In the genomic region with DNA sequence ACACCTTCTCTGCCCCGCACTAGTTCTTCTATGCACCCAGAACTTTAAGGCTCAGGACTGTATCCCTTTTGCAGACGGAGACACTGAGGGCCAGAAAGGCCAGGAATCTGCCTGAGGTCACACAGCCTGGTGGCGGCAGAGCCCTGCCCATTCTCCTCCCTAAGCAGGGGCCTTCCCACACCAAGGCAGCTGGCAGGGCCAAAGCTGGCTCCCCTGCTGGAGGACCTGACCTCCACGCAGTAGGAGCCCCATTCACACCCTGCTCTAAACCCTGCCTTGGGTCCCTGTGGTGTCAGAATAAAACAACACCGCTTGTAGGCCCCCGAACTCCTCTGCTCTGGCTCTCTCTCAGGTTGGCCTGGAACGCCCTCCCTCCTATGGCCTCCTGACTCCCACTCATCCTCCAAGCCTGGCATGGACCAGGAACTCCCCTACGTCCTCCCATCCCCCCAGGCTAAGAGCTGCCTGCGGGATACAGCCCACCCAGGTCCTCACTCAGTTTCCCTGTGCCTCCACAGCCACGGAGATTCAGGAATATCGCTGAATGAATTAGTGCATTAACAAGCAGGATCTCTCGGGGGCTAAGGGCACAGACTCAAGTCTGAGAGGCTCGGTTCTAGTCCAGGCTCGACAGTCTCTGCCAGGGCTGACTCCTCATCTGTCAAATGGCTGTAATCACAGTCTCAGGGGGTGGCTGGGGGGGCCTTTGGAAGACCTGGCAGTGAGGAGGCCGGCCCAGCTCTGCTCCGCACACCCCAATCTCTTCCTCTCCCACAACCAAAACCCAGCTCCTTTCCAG, we compare ENCODE assay signal across 8 cellular contexts. TPM values are rescaled to one million over a fixed set of nuclear protein-coding genes. Genes with fewer than 3 reads are reported as not detected.
DNase-seq lines count a peak whose midpoint lies in the region; ATAC-seq, FAIRE-seq and TF ChIP-seq lines count a peak whose summit lies in the region.

No MANE protein-coding gene starts in this region.

- TF ChIP-seq POLR2A in GM12892 (IDR thresholded peaks at IDR 0.05; ENCODE audit: low read depth, low read length), result no peak

- H3K27ac ChIP-seq in HUES64 (ENCODE audit: low read depth, low read length) (peak overlapping the region; percentile 52; the same call in 1 of the 2 replicates), coronary artery (peak overlapping the region; percentile 93 to 99), mesodermal cell (ENCODE audit: low read depth, low read length, severe bottlenecking) (peak overlapping the region; percentile 24), temporal lobe (ENCODE audit: low read depth, low read length) (peak overlapping the region; percentile 91)

- peaks cover 11% of the 10 kb centered on the region for H3K4me1 ChIP-seq in HUES64 (ENCODE audit: insufficient read depth, low read length)
- peaks cover 9% of the 10 kb centered on the region for H3K4me1 ChIP-seq in mesodermal cell (ENCODE audit: control insufficient read depth, insufficient read depth, low read length, poor library complexity, severe bottlenecking)

- DNase-seq in coronary artery (ENCODE audit: low spot score) (peak; percentile 77), medulla oblongata (ENCODE audit: extremely low spot score) (no peak), GM12892 (ENCODE audit: insufficient read length) (no peak)
- no peak for DNase-seq in activated T-helper 2 cell treated with anti-CD3 and anti-CD28 coated beads, Interferon-gamma antibody, Interleukin-2, Interleukin-4, amounts not matched to agents 10 μg/mL and 5 μg/mL and 100 μg/mL, durations not matched to agents 14 hours and 24 hours and 36 hours (ENCODE audit: low spot score)

- peaks cover 18% of the 10 kb centered on the region for H3K4me1 Mint-ChIP-seq in activated T-helper 2 cell treated with anti-CD3 and anti-CD28 coated beads, Interferon-gamma antibody, Interleukin-2, Interleukin-4, amounts not matched to agents 10 μg/mL and 5 μg/mL and 100 μg/mL, durations not matched to agents 14 hours and 24 hours and 36 hours (ENCODE audit: low read depth)

- peaks cover 71% of the 10 kb centered on the region for H3K36me3 Mint-ChIP-seq in activated T-helper 2 cell treated with anti-CD3 and anti-CD28 coated beads, Interferon-gamma antibody, Interleukin-2, Interleukin-4, amounts not matched to agents 10 μg/mL and 5 μg/mL and 100 μg/mL, durations not matched to agents 14 hours and 24 hours and 36 hours (ENCODE audit: low read depth)

- FAIRE-seq in GM12892 (lab: Jason Lieb, UNC), result no peak

- H3K9me3 Mint-ChIP-seq in activated T-helper 2 cell treated with anti-CD3 and anti-CD28 coated beads, Interferon-gamma antibody, Interleukin-2, Interleukin-4, amounts not matched to agents 10 μg/mL and 5 μg/mL and 100 μg/mL, durations not matched to agents 14 hours and 24 hours and 36 hours, result peaks cover 37% of the 10 kb centered on the region

- TF ChIP-seq CTCF in coronary artery (IDR thresholded peaks at IDR 0.05), result no peak

- H3K9me3 ChIP-seq in HUES64 (ENCODE audit: insufficient read depth, low read depth, low read length) (0 out of 2 replicates have a peak, but pooled peaks cover 3% of the 10 kb centered on the region), mesodermal cell (ENCODE audit: control insufficient read depth, low read length) (peaks cover 27% of the 10 kb centered on the region)

- intact Hi-C loops in activated T-helper 2 cell treated with anti-CD3 and anti-CD28 coated beads, Interferon-gamma antibody, Interleukin-2, Interleukin-4, amounts not matched to agents 10 μg/mL and 5 μg/mL and 100 μg/mL, durations not matched to agents 14 hours and 24 hours and 36 hours (cut with micrococcal nuclease), result no loop called here

- H3K27me3 ChIP-seq in HUES64 (ENCODE audit: insufficient read depth, low read length), result peaks cover 4% of the 10 kb centered on the region

- peak overlapping the region; percentile 31 for H3K4me3 ChIP-seq in HUES64 (ENCODE audit: low read length)
- H3K4me3 ChIP-seq in coronary artery, result peak overlapping the region; percentile 96
- H3K4me3 ChIP-seq in mesodermal cell (ENCODE audit: extremely low read depth, insufficient read depth, low read length, poor library complexity, severe bottlenecking), result no peak overlapping the region

- H3K4me3 Mint-ChIP-seq in activated T-helper 2 cell treated with anti-CD3 and anti-CD28 coated beads, Interferon-gamma antibody, Interleukin-2, Interleukin-4, amounts not matched to agents 10 μg/mL and 5 μg/mL and 100 μg/mL, durations not matched to agents 14 hours and 24 hours and 36 hours (ENCODE audit: low read depth), result no peak overlapping the region

- no peaks in the 10 kb centered on the region for H3K27me3 Mint-ChIP-seq in activated T-helper 2 cell treated with anti-CD3 and anti-CD28 coated beads, Interferon-gamma antibody, Interleukin-2, Interleukin-4, amounts not matched to agents 10 μg/mL and 5 μg/mL and 100 μg/mL, durations not matched to agents 14 hours and 24 hours and 36 hours (ENCODE audit: low read depth)

- ATAC-seq in GM21515 (IDR thresholded peaks at IDR 0.05; ENCODE audit: unreplicated experiment), result no peak

- H3K27ac Mint-ChIP-seq in activated T-helper 2 cell treated with anti-CD3 and anti-CD28 coated beads, Interferon-gamma antibody, Interleukin-2, Interleukin-4, amounts not matched to agents 10 μg/mL and 5 μg/mL and 100 μg/mL, durations not matched to agents 14 hours and 24 hours and 36 hours, result no peak overlapping the region

- H3K36me3 ChIP-seq in HUES64 (ENCODE audit: insufficient read depth, low read length), result peaks cover 42% of the 10 kb centered on the region
- peaks cover 49% of the 10 kb centered on the region for H3K36me3 ChIP-seq in mesodermal cell (ENCODE audit: control insufficient read depth, insufficient read depth, low read length)

- H3K9ac ChIP-seq in HUES64 (ENCODE audit: low read depth, low read length), result no peak overlapping the region

- 73% methylated on average over 15 of the region's 16 CpGs for WGBS in HUES64
- WGBS in mesodermal cell (ENCODE audit: insufficient coverage in 2 of 2), 2 experiments, result 78 to 81% methylated on average over 12 to 14 of the region's 16 CpGs

RNA-seq across cellular contexts. Expression of gene ST6GALNAC6, which starts 2.8 kb away (rescaled TPM):
- 15.9 TPM for polyA plus RNA-seq in HUES64 (2013, experiment 1 of 2)
- 20.9 TPM for polyA plus RNA-seq in HUES64 (2013, experiment 2 of 2)
- polyA plus RNA-seq in mesodermal cell (2013, experiment 1 of 2), result 42.1 TPM
- polyA plus RNA-seq in mesodermal cell (2013, experiment 2 of 2), result 36.7 TPM
- total RNA-seq in temporal lobe, result 25.6 TPM
- polyA plus RNA-seq in GM12892 (2012; ENCODE audit: missing spikeins), result 25.3 TPM
- 60.3 and 60.7 TPM in 2 replicates for total RNA-seq in activated T-helper 2 cell treated with anti-CD3 and anti-CD28 coated beads, Interferon-gamma antibody, Interleukin-2, Interleukin-4, amounts not matched to agents 10 μg/mL and 5 μg/mL and 100 μg/mL, durations not matched to agents 14 hours and 24 hours and 36 hours

RNA-seq across cellular contexts. Expression of gene AK1, which starts 19.1 kb away (rescaled TPM):
- polyA plus RNA-seq in HUES64 (2013, experiment 1 of 2), result 25.3 TPM
- polyA plus RNA-seq in HUES64 (2013, experiment 2 of 2), result 22.1 TPM
- 88.2 TPM for polyA plus RNA-seq in mesodermal cell (2013, experiment 1 of 2)
- polyA plus RNA-seq in mesodermal cell (2013, experiment 2 of 2), result 72.8 TPM
- total RNA-seq in temporal lobe, result 25.3 TPM
- 10.7 TPM for polyA plus RNA-seq in GM12892 (2012; ENCODE audit: missing spikeins)
- total RNA-seq in activated T-helper 2 cell treated with anti-CD3 and anti-CD28 coated beads, Interferon-gamma antibody, Interleukin-2, Interleukin-4, amounts not matched to agents 10 μg/mL and 5 μg/mL and 100 μg/mL, durations not matched to agents 14 hours and 24 hours and 36 hours, result 19.6 and 21.0 TPM in 2 replicates

RNA-seq across cellular contexts. Expression of gene ST6GALNAC4, which starts 20.2 kb away (rescaled TPM):
- polyA plus RNA-seq in HUES64 (2013, experiment 1 of 2), result 12.8 TPM
- 15.3 TPM for polyA plus RNA-seq in HUES64 (2013, experiment 2 of 2)
- polyA plus RNA-seq in mesodermal cell (2013, experiment 1 of 2), result 23.1 TPM
- 21.1 TPM for polyA plus RNA-seq in mesodermal cell (2013, experiment 2 of 2)
- 7.4 TPM for total RNA-seq in temporal lobe
- 17.0 TPM for polyA plus RNA-seq in GM12892 (2012; ENCODE audit: missing spikeins)
- 25.6 and 28.7 TPM in 2 replicates for total RNA-seq in activated T-helper 2 cell treated with anti-CD3 and anti-CD28 coated beads, Interferon-gamma antibody, Interleukin-2, Interleukin-4, amounts not matched to agents 10 μg/mL and 5 μg/mL and 100 μg/mL, durations not matched to agents 14 hours and 24 hours and 36 hours

RNA-seq across cellular contexts. Expression of gene PIP5KL1, which starts 34.0 kb away (rescaled TPM):
- polyA plus RNA-seq in HUES64 (2013, experiment 1 of 2), result 4.1 TPM
- 3.7 TPM for polyA plus RNA-seq in HUES64 (2013, experiment 2 of 2)
- polyA plus RNA-seq in mesodermal cell (2013, experiment 1 of 2), result 1.7 TPM
- 1.8 TPM for polyA plus RNA-seq in mesodermal cell (2013, experiment 2 of 2)
- 1.2 TPM for total RNA-seq in temporal lobe
- 0.36 TPM for polyA plus RNA-seq in GM12892 (2012; ENCODE audit: missing spikeins)
- total RNA-seq in activated T-helper 2 cell treated with anti-CD3 and anti-CD28 coated beads, Interferon-gamma antibody, Interleukin-2, Interleukin-4, amounts not matched to agents 10 μg/mL and 5 μg/mL and 100 μg/mL, durations not matched to agents 14 hours and 24 hours and 36 hours, result 1.4 and 3.4 TPM in 2 replicates

RNA-seq across cellular contexts. Expression of gene DPM2, which starts 41.1 kb away (rescaled TPM):
- 33.5 TPM for polyA plus RNA-seq in HUES64 (2013, experiment 1 of 2)
- polyA plus RNA-seq in HUES64 (2013, experiment 2 of 2), result 37.0 TPM
- 36.4 TPM for polyA plus RNA-seq in mesodermal cell (2013, experiment 1 of 2)
- polyA plus RNA-seq in mesodermal cell (2013, experiment 2 of 2), result 27.3 TPM
- 10.1 TPM for total RNA-seq in temporal lobe
- 26.4 TPM for polyA plus RNA-seq in GM12892 (2012; ENCODE audit: missing spikeins)
- 55.7 and 57.4 TPM in 2 replicates for total RNA-seq in activated T-helper 2 cell treated with anti-CD3 and anti-CD28 coated beads, Interferon-gamma antibody, Interleukin-2, Interleukin-4, amounts not matched to agents 10 μg/mL and 5 μg/mL and 100 μg/mL, durations not matched to agents 14 hours and 24 hours and 36 hours

Comparison
In these comparisons a context has a peak if more than half of its experiments do, and no peak if none do; other contexts are left out.
1. H3K27ac ChIP-seq: peak in every context shown above with its lines; median percentile 96 in coronary artery; 91 in temporal lobe; 52 in HUES64; 24 in mesodermal cell.